In genomic region chr6:20153194-20153593, GRCh38 we compare ENCODE assay signal across 23 cellular contexts.
"Had no signal": no experiment of that assay in that cellular context is flagged by ENCODE, and none has a peak within 500 bp of the region (broad histone marks: within the 10 kb centered on the region; RNA-seq: fewer than 3 reads in every experiment).

No MANE protein-coding gene starts in this region.

- H3K4me3 ChIP-seq: adrenal gland, MG63, PC-9 had no signal

- FAIRE-seq: TTC549 had no signal

- H3K4me2 ChIP-seq: PC-9 had no signal

- H2AFZ ChIP-seq: PC-9 had no signal

- H3K4me1 Mint-ChIP-seq: activated CD4-positive, alpha-beta T cell treated with anti-CD3 and anti-CD28 coated beads, Interleukin-2, amount 10 ng/mL, durations not matched to agents 7 days and 5 days had no signal

- H3K4me3 Mint-ChIP-seq: activated CD4-positive, alpha-beta memory T cell treated with anti-CD3 and anti-CD28 coated beads for 36 hours; activated CD4-positive, alpha-beta T cell treated with anti-CD3 and anti-CD28 coated beads, Interleukin-2, amount 10 ng/mL, durations not matched to agents 7 days and 5 days; activated naive CD8-positive, alpha-beta T cell treated with anti-CD3 and anti-CD28 coated beads, Interleukin-2, amount 10 ng/mL, durations not matched to agents 7 days and 5 days; T-cell had no signal

- H3K27me3 ChIP-seq: adrenal gland, MG63 had no signal

- ATAC-seq: T-cell had no signal

- H3K27ac ChIP-seq: adrenal gland, PC-9 had no signal

- DNase-seq: activated CD4-positive, alpha-beta memory T cell treated with anti-CD3 and anti-CD28 coated beads for 36 hours; activated CD4-positive, alpha-beta T cell treated with anti-CD3 and anti-CD28 coated beads, Interleukin-2, amount 10 ng/mL, durations not matched to agents 7 days and 5 days; activated CD4-positive, CD25-positive, alpha-beta regulatory T cell; activated CD8-positive, alpha-beta memory T cell treated with anti-CD3 and anti-CD28 coated beads for 24 hours; activated naive CD4-positive, alpha-beta T cell treated with anti-CD3 and anti-CD28 coated beads, Interleukin-2, amount 50 U/mL, for 16 hours; activated naive CD8-positive, alpha-beta T cell treated with anti-CD3 and anti-CD28 coated beads, Interleukin-2, amount 10 ng/mL, durations not matched to agents 7 days and 5 days; activated T-cell treated with anti-CD3 and anti-CD28 coated beads for 4 hours; adrenal gland; anterior cingulate cortex; MG63; MV-4-11; NCI-H1105; NCI-H1436; NCI-H187; NCI-H2081; NCI-H510A treated with DMSO at 0.1 percent for 48 hours; NCI-H69; PC-9; SHP77 treated with DMSO at 0.1 percent for 48 hours; T-cell; T-helper 2 cell; T1000 had no signal

- H3K36me3 ChIP-seq: adrenal gland, MG63 had no signal

- H3K4me1 ChIP-seq: adrenal gland had no signal

- H3K27me3 Mint-ChIP-seq: activated CD4-positive, alpha-beta memory T cell treated with anti-CD3 and anti-CD28 coated beads for 36 hours; activated CD4-positive, alpha-beta T cell treated with anti-CD3 and anti-CD28 coated beads, Interleukin-2, amount 10 ng/mL, durations not matched to agents 7 days and 5 days; activated naive CD8-positive, alpha-beta T cell treated with anti-CD3 and anti-CD28 coated beads, Interleukin-2, amount 10 ng/mL, durations not matched to agents 7 days and 5 days; T-cell had no signal

- H3K9me3 Mint-ChIP-seq: activated CD4-positive, alpha-beta memory T cell treated with anti-CD3 and anti-CD28 coated beads for 36 hours; activated CD4-positive, alpha-beta T cell treated with anti-CD3 and anti-CD28 coated beads, Interleukin-2, amount 10 ng/mL, durations not matched to agents 7 days and 5 days; activated naive CD8-positive, alpha-beta T cell treated with anti-CD3 and anti-CD28 coated beads, Interleukin-2, amount 10 ng/mL, durations not matched to agents 7 days and 5 days; T-cell had no signal

- H3K27ac Mint-ChIP-seq: activated CD4-positive, alpha-beta memory T cell treated with anti-CD3 and anti-CD28 coated beads for 36 hours; activated CD4-positive, alpha-beta T cell treated with anti-CD3 and anti-CD28 coated beads, Interleukin-2, amount 10 ng/mL, durations not matched to agents 7 days and 5 days; activated naive CD8-positive, alpha-beta T cell treated with anti-CD3 and anti-CD28 coated beads, Interleukin-2, amount 10 ng/mL, durations not matched to agents 7 days and 5 days; T-cell had no signal

- H3K9me3 ChIP-seq: adrenal gland, MG63 had no signal
